8 cellular contexts compared by ENCODE assay signal in the genomic region with DNA sequence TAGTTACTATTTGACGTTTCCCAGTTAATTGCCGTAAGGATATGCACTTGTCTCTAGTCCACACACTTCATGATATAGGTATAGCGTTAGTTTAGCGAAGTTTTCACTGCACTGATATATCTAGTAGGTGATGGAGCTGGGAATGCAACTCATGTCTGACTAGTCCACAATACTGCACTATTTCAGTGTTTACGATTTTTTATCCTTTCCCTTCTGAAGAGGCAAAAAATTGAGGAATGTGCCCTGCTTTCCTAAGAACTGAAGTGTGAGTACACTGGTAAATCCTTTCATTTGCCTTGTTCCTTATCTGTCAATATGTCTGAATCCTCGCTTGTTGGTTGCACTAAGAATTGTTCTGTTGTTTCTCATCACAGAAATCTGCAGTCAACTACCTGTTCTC. TPM values are rescaled to one million over a fixed set of nuclear protein-coding genes. Genes with fewer than 3 reads are reported as not detected.
DNase-seq lines count a peak whose midpoint lies in the region; ATAC-seq and TF ChIP-seq lines count a peak whose summit lies in the region.

No MANE protein-coding gene starts in this region.

- peaks cover 62% of the 10 kb centered on the region for H3K4me1 ChIP-seq in OCI-LY7 (ENCODE audit: insufficient read depth, low read length, poor library complexity, severe bottlenecking)
- no peaks in the 10 kb centered on the region for H3K4me1 ChIP-seq in ovary (ENCODE audit: insufficient read depth)

- no peak for ATAC-seq in GM19463 (IDR thresholded peaks at IDR 0.05; ENCODE audit: unreplicated experiment)

- H3K4me3 ChIP-seq in OCI-LY7 (ENCODE audit: low read depth, low read length, poor library complexity, severe bottlenecking) (peak overlapping the region; percentile 98), epithelial cell of esophagus (ENCODE audit: low read length) (peak overlapping the region; percentile 77), ovary (no peak overlapping the region)

- intact Hi-C loops in Calu3 (cut with micrococcal nuclease; ENCODE audit: unreplicated experiment): loop anchor here (2.0 kb wide), 1 partner anchor 17 kb away; the partner anchor contains the start of gene HNRNPH2
- intact Hi-C loops in OCI-LY7 (cut with micrococcal nuclease; ENCODE audit: unreplicated experiment): loop anchor here (2.0 kb wide), 2 partner anchors 33 to 43 kb away; partner anchors contain the start of gene TIMM8A
- intact Hi-C loops in ovary (cut with DNase I): no loop called here

- no peak for TF ChIP-seq CTCF in Calu3 (IDR thresholded peaks at IDR 0.05; ENCODE audit: unreplicated experiment)
- no peak for TF ChIP-seq CTCF in OCI-LY7 (conservative IDR thresholded peaks at IDR 0.05; ENCODE audit: low read length)
- TF ChIP-seq CTCF in epithelial cell of esophagus (IDR thresholded peaks at IDR 0.05; ENCODE audit: insufficient read depth, low read depth, low read length, missing control alignments): no peak
- no peak for TF ChIP-seq CTCF in ovary (IDR thresholded peaks at IDR 0.05)

- TF ChIP-seq POLR2A in ovary (IDR thresholded peaks at IDR 0.05): no peak

- H3K36me3 Mint-ChIP-seq in Calu3 (ENCODE audit: insufficient read depth, unreplicated experiment): peaks cover 60% of the 10 kb centered on the region

- CTCF ChIA-PET in Calu3 (lab: Charles Lee): no interaction called here
- CTCF ChIA-PET in OCI-LY7 (lab: Charles Lee; ENCODE audit: unreplicated experiment): no interaction called here

- peak overlapping the region; percentile 88 for H3K4me3 Mint-ChIP-seq in Calu3 (ENCODE audit: low read depth, unreplicated experiment)

- in situ Hi-C loops in KBM-7 (cut with MboI; ENCODE audit: low pct_unique_long_range_greater_than_20kb, low sequenced_read_pairs): no loop called here

- H3K36me3 ChIP-seq in OCI-LY7 (ENCODE audit: insufficient read depth, low read length): peaks cover 56% of the 10 kb centered on the region
- H3K36me3 ChIP-seq in ovary: no peaks in the 10 kb centered on the region

- POLR2A ChIA-PET in OCI-LY7 (lab: Charles Lee): interaction anchor here (1.0 to 1.7 kb wide), 4 partner anchors 8 to 34 kb away, joined by 3 to 13 read pairs (median 4); no protein-coding TSS in a partner anchor

- peak overlapping the region; percentile 83 for H3K4me2 ChIP-seq in OCI-LY7 (ENCODE audit: low read length)

- H3K27me3 ChIP-seq in ovary: no peaks in the 10 kb centered on the region

- no peaks in the 10 kb centered on the region for H4K20me1 ChIP-seq in OCI-LY7 (ENCODE audit: insufficient read depth, low read length)

- H3K9me3 ChIP-seq in OCI-LY7 (ENCODE audit: low read length) (no peaks in the 10 kb centered on the region), ovary (no peaks in the 10 kb centered on the region)

- H3K27ac ChIP-seq in OCI-LY7 (ENCODE audit: low read depth, low read length, poor library complexity, severe bottlenecking) (peak overlapping the region; percentile 88), ovary (peak overlapping the region; percentile 1 to 59)

- peaks cover 15% of the 10 kb centered on the region for H3K4me1 Mint-ChIP-seq in Calu3 (ENCODE audit: low read depth, unreplicated experiment)

- no peak for TF ChIP-seq EP300 in ovary (IDR thresholded peaks at IDR 0.05)

- peaks cover 1% of the 10 kb centered on the region for H3K27me3 Mint-ChIP-seq in Calu3 (ENCODE audit: unreplicated experiment)

- 46 to 51% (median 49%) methylated on average over 6 of the region's 6 CpGs for WGBS in ovary, 3 donors

- H2AFZ ChIP-seq in OCI-LY7 (ENCODE audit: low read length): no peak overlapping the region

- no peaks in the 10 kb centered on the region for H3K9me3 Mint-ChIP-seq in Calu3 (ENCODE audit: low read depth, unreplicated experiment)

- peak overlapping the region; percentile 96 for H3K27ac Mint-ChIP-seq in Calu3 (ENCODE audit: unreplicated experiment)

- H3K9me2 ChIP-seq in OCI-LY7 (ENCODE audit: insufficient read depth, low read length): no peaks in the 10 kb centered on the region

- BruUV-seq in Calu3 (replicated peaks; lab: Mats Ljungman, UMichigan) (no TSS peak), OCI-LY7 (replicated peaks; lab: Mats Ljungman, UMichigan) (no TSS peak)

- DNase-seq in Calu3 (no peak), OCI-LY7 (ENCODE audit: low spot score) (no peak), epithelial cell of esophagus (ENCODE audit: low read depth) (no peak), ovary (no peak), NCI-H146 (lab: John Stamatoyannopoulos, UW) (no peak), KBM-7 (no peak), NCI-H2227 (lab: John Stamatoyannopoulos, UW; ENCODE audit: unreplicated experiment) (no peak)

- peaks cover 33% of the 10 kb centered on the region for H3K79me2 ChIP-seq in OCI-LY7 (ENCODE audit: insufficient read depth, low read depth, low read length)

RNA-seq across cellular contexts. Expression of gene RPL36A, which starts 1.0 kb away (rescaled TPM):
- total RNA-seq in Calu3 (2022) (238 and 239 TPM in 2 replicates), OCI-LY7 (2022) (431 and 447 TPM in 2 replicates), ovary (1,000 to 10,000 TPM in 1 of 7 donors, 100 to 1,000 TPM in 6; 405 to 2,882 (median 518) TPM)
- total RNA-seq in OCI-LY7 (2014; rRNA removed; shearing (Covaris generic)): 2,042 and 2,127 TPM in 2 replicates
- polyA plus RNA-seq in ovary: 1,000 to 10,000 TPM; 3,045 to 5,275 TPM

RNA-seq across cellular contexts. Expression of gene BTK, which starts 5.8 kb away (rescaled TPM):
- not detected in 2 replicates for total RNA-seq in Calu3 (2022)
- 126 and 133 TPM in 2 replicates for total RNA-seq in OCI-LY7 (2014; rRNA removed; shearing (Covaris generic))
- 140 and 147 TPM in 2 replicates for total RNA-seq in OCI-LY7 (2022)
- 1 to 10 TPM in 5 of 7 donors, under 1 TPM in 2; 0.81 to 4.3 (median 1.3) TPM for total RNA-seq in ovary
- 1 to 10 TPM in 1 of 2 donors, under 1 TPM in 1; 0.81 to 7.5 TPM for polyA plus RNA-seq in ovary

RNA-seq across cellular contexts. Expression of gene GLA, which starts 15.9 kb away (rescaled TPM):
- total RNA-seq in Calu3 (2022) (61.2 and 63.6 TPM in 2 replicates), OCI-LY7 (2022) (48.7 and 49.4 TPM in 2 replicates), ovary (10 to 100 TPM; 10.1 to 21.5 (median 15.8) TPM)
- total RNA-seq in OCI-LY7 (2014; rRNA removed; shearing (Covaris generic)): 47.6 and 51.1 TPM in 2 replicates
- polyA plus RNA-seq in ovary: 10 to 100 TPM; 17.0 to 29.9 TPM

RNA-seq across cellular contexts. Expression of gene HNRNPH2, which starts 16.2 kb away (rescaled TPM):
- total RNA-seq in Calu3 (2022) (71.8 and 74.2 TPM in 2 replicates), OCI-LY7 (2022) (33.1 and 38.1 TPM in 2 replicates), ovary (10 to 100 TPM; 46.4 to 79.6 (median 63.3) TPM)
- total RNA-seq in OCI-LY7 (2014; rRNA removed; shearing (Covaris generic)): 23.5 and 29.3 TPM in 2 replicates
- 10 to 100 TPM; 52.9 to 73.1 TPM for polyA plus RNA-seq in ovary

RNA-seq across cellular contexts. Expression of gene TIMM8A, which starts 43.3 kb away (rescaled TPM):
- 30.9 and 31.1 TPM in 2 replicates for total RNA-seq in Calu3 (2022)
- total RNA-seq in OCI-LY7 (2014; rRNA removed; shearing (Covaris generic)): 11.0 and 14.9 TPM in 2 replicates
- total RNA-seq in OCI-LY7 (2022): 29.3 and 33.5 TPM in 2 replicates
- total RNA-seq in ovary: 10 to 100 TPM in 3 of 7 donors, 1 to 10 TPM in 4; 4.7 to 13.3 (median 10.0) TPM
- 1 to 10 TPM; 6.0 to 7.0 TPM for polyA plus RNA-seq in ovary

Comparison
In these comparisons a context has a peak if more than half of its experiments do, and no peak if none do; other contexts are left out.
1. RNA of gene BTK, which starts 5.8 kb away (total RNA-seq): 126 to 147 TPM in OCI-LY7; 0.81 to 4.3 TPM in ovary and not detected in Calu3; every median in the first group is over 10 times any median in the second.
2. intact Hi-C loops: an anchor here in Calu3 (2.0 kb wide) and OCI-LY7 (2.0 kb wide); none called in ovary.